ENCODE assay signal across 1 cellular context in the genomic region with DNA sequence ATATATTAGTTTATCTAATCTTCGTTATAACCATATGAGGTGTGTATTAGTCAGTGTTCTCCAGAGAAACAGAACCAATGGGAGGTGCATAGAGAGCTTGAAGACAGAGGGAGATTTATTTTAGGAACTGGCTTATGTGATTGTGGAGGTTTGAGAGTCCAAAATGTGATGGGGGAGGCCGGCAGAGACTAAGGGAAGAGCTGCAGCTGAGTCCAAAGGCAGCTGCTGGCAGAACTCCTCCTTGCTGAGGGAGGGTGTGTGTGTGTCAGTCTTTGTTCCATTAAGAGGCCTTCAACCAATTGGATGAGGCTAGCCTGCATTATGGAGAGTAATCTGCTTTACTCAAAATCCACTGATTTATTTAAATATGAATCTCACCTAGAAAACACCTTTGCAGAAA.
TF ChIP-seq lines count a peak whose summit lies in the region.

No MANE protein-coding gene starts in this region.

TF ChIP-seq in HEK293, 187 proteins besides CTCF, POLR2A, EP300 and RAD21 (continued from another document):
- TF ChIP-seq, protein P1, sequence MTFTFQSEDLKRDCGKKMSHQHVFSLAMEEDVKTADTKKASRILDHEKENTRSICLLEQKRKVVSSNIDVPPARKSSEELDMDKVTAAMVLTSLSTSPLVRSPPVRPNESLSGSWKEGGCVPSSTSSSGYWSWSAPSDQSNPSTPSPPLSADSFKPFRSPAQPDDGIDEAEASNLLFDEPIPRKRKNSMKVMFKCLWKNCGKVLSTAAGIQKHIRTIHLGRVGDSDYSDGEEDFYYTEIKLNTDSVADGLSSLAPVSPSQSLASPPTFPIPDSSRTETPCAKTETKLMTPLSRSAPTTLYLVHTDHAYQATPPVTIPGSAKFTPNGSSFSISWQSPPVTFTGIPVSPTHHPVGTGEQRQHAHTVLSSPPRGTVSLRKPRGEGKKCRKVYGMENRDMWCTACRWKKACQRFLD (tag by site-specific recombination; IDR thresholded peaks at IDR 0.05) = no peak
